In genomic region chr12:95989504-95990123, GRCh38 we compare ENCODE assay signal across 24 cellular contexts. TPM values are rescaled to one million over a fixed set of nuclear protein-coding genes. Genes with fewer than 3 reads are reported as not detected.
"Had no signal": no experiment of that assay in that cellular context is flagged by ENCODE, and none has a peak within 500 bp of the region (broad histone marks: within the 10 kb centered on the region; RNA-seq: fewer than 3 reads in every experiment).

No MANE protein-coding gene starts in this region.

- H3K27me3 ChIP-seq: Peyer's patch had no signal

- H3K36me3 ChIP-seq: Peyer's patch had no signal

- H3K27ac ChIP-seq: Peyer's patch, RWPE1 had no signal

- H3K4me3 ChIP-seq: Peyer's patch had no signal

- DNase-seq: activated B cell treated with CpG ODN at 0.5 μM for 24 hours; activated CD4-positive, alpha-beta memory T cell treated with anti-CD3 and anti-CD28 coated beads for 36 hours; activated CD4-positive, alpha-beta T cell treated with anti-CD3 and anti-CD28 coated beads, Interleukin-2, amount 10 ng/mL, durations not matched to agents 7 days and 5 days; activated CD8-positive, alpha-beta memory T cell treated with anti-CD3 and anti-CD28 coated beads for 24 hours; activated effector memory CD4-positive, alpha-beta T cell treated with anti-CD3 and anti-CD28 coated beads, Interleukin-2, amount 50 U/mL, for 16 hours; activated naive CD4-positive, alpha-beta T cell treated with Interleukin-2 at 50 U/mL for 16 hours; activated T-cell treated with anti-CD3 and anti-CD28 coated beads, Interleukin-2, amount 50 U/mL, for 4 hours; amygdala; Karpas-422; MM.1S; NCI-H1048; NCI-H146; NCI-H187 treated with DMSO at 0.1 percent for 48 hours; NCI-H2081 treated with DMSO at 0.1 percent for 48 hours; NCI-H446 treated with DMSO at 0.1 percent for 48 hours; NCI-H524 treated with DMSO at 0.1 percent for 48 hours; NCI-H774; NK-92 treated with Interleukin-12 subunit alpha and Interleukin-12 subunit beta, amount 100 ng/mL, for 24 hours; OCI-M1; Peyer's patch; Right ventricle myocardium superior; T-helper 1 cell had no signal

- H3K9me3 ChIP-seq: Peyer's patch had no signal

RNA-seq across cellular contexts. Expression of gene HAL, which starts 6.5 kb away (rescaled TPM):
- total RNA-seq: SK-MEL-5 had no signal

RNA-seq across cellular contexts. Expression of gene CCDC38, which starts 47.2 kb away (rescaled TPM):
- total RNA-seq: activated CD4-positive, alpha-beta T cell treated with anti-CD3 and anti-CD28 coated beads, Interleukin-2, amount 10 ng/mL, durations not matched to agents 7 days and 5 days; Peyer's patch had no signal
